20 cellular contexts compared by ENCODE assay signal in the genomic region with DNA sequence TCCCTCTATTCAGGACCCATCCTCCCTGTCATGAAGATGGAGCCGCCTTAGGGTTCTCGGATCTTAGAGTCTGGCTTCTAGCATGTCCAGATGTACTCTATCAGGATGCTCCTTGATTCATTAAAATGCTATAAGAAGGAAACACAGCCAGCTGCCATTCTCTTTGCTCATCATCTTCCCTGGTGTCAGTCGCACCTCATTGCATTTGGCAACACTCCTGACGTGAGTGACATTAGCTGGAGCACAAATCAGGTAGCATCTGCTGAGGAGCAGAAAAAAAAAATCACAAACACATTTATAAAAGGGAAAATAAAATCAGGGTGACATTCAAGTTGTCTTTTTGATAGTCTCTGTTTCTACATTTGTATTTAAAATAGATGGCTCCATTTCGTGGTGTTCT.
DNase-seq lines count a peak whose midpoint lies in the region; ATAC-seq and TF ChIP-seq lines count a peak whose summit lies in the region.
"Had no signal": no experiment of that assay in that cellular context is flagged by ENCODE, and none has a peak within 500 bp of the region (broad histone marks: within the 10 kb centered on the region; RNA-seq: fewer than 3 reads in every experiment).

No MANE protein-coding gene starts in this region.

- TF ChIP-seq CTCF in neural cell (IDR thresholded peaks at IDR 0.05; ENCODE audit: poor library complexity, severe bottlenecking) = no peak

- no peaks in the 10 kb centered on the region for H3K9me2 ChIP-seq in neural cell (ENCODE audit: insufficient read depth, low read length)

- H3K4me3 Mint-ChIP-seq in activated T-helper 1 cell treated with anti-CD3 and anti-CD28 coated beads, Interleukin-12 subunit alpha, Interleukin-12 subunit beta, Interleukin-2, Interleukin-4 antibody, amounts not matched to agents 30 ng/mL and 10 ng/mL and 1 ng/mL, durations not matched to agents 14 hours and 24 hours and 36 hours = no peak overlapping the region
- H3K4me3 Mint-ChIP-seq: CD8-positive, alpha-beta T cell; IgD-negative memory B cell had no signal

- H3F3A ChIP-seq in neural cell (ENCODE audit: insufficient read depth, low read length, poor library complexity, severe bottlenecking) = no peaks in the 10 kb centered on the region

- intact Hi-C loops in activated T-helper 1 cell treated with anti-CD3 and anti-CD28 coated beads, Interleukin-12 subunit alpha, Interleukin-12 subunit beta, Interleukin-2, Interleukin-4 antibody, amounts not matched to agents 30 ng/mL and 10 ng/mL and 1 ng/mL, durations not matched to agents 14 hours and 24 hours and 36 hours (cut with micrococcal nuclease) = no loop called here

- H3K9ac ChIP-seq in neural cell (ENCODE audit: low read length) = no peak overlapping the region

- peak overlapping the region; percentile 22 for H3K4me2 ChIP-seq in neural cell (ENCODE audit: low read length)

- H2AFZ ChIP-seq in neural cell (ENCODE audit: low read depth, low read length) = no peak overlapping the region

- no peak overlapping the region for H3K4me3 ChIP-seq in neural cell (ENCODE audit: low read length)
- H3K4me3 ChIP-seq: SJSA1 had no signal

- H3K4me1 Mint-ChIP-seq in activated T-helper 1 cell treated with anti-CD3 and anti-CD28 coated beads, Interleukin-12 subunit alpha, Interleukin-12 subunit beta, Interleukin-2, Interleukin-4 antibody, amounts not matched to agents 30 ng/mL and 10 ng/mL and 1 ng/mL, durations not matched to agents 14 hours and 24 hours and 36 hours (ENCODE audit: low read depth) = no peaks in the 10 kb centered on the region
- H3K4me1 Mint-ChIP-seq: IgD-negative memory B cell had no signal

- no peaks in the 10 kb centered on the region for H3K9me3 ChIP-seq in neural cell (ENCODE audit: low read length)

- no peaks in the 10 kb centered on the region for H4K20me1 ChIP-seq in neural cell (ENCODE audit: insufficient read depth)

- no peaks in the 10 kb centered on the region for H3K9me3 Mint-ChIP-seq in activated T-helper 1 cell treated with anti-CD3 and anti-CD28 coated beads, Interleukin-12 subunit alpha, Interleukin-12 subunit beta, Interleukin-2, Interleukin-4 antibody, amounts not matched to agents 30 ng/mL and 10 ng/mL and 1 ng/mL, durations not matched to agents 14 hours and 24 hours and 36 hours
- H3K9me3 Mint-ChIP-seq: CD8-positive, alpha-beta T cell; IgD-negative memory B cell had no signal

- no peak overlapping the region for H3K27ac Mint-ChIP-seq in activated T-helper 1 cell treated with anti-CD3 and anti-CD28 coated beads, Interleukin-12 subunit alpha, Interleukin-12 subunit beta, Interleukin-2, Interleukin-4 antibody, amounts not matched to agents 30 ng/mL and 10 ng/mL and 1 ng/mL, durations not matched to agents 14 hours and 24 hours and 36 hours
- H3K27ac Mint-ChIP-seq: CD8-positive, alpha-beta T cell; IgD-negative memory B cell had no signal

- peak overlapping the region; percentile 45 for H3K27ac ChIP-seq in neural cell (ENCODE audit: low read length)
- H3K27ac ChIP-seq: 22Rv1, SJSA1 had no signal

- peak; percentile 82 for TF ChIP-seq EP300 in neural cell (conservative IDR thresholded peaks at IDR 0.05; ENCODE audit: poor library complexity, severe bottlenecking)

- peak; percentile 20 for DNase-seq in DMS53 (lab: John Stamatoyannopoulos, UW)
- DNase-seq in DMS53 treated with DMSO at 0.1 percent for 48 hours (lab: John Stamatoyannopoulos, UW; ENCODE audit: unreplicated experiment) = no peak
- DNase-seq in NCI-H1694 treated with DMSO at 0.1 percent for 48 hours (lab: John Stamatoyannopoulos, UW) = peak; percentile 38
- DNase-seq in NCI-H69 (lab: John Stamatoyannopoulos, UW) = peak; percentile 61
- DNase-seq in activated T-helper 1 cell treated with anti-CD3 and anti-CD28 coated beads, Interleukin-12 subunit alpha, Interleukin-12 subunit beta, Interleukin-2, Interleukin-4 antibody, amounts not matched to agents 30 ng/mL and 10 ng/mL and 1 ng/mL, durations not matched to agents 14 hours and 24 hours and 36 hours (ENCODE audit: low spot score) = no peak
- DNase-seq: ACHN; C1 segment of cervical spinal cord; CD8-positive, alpha-beta T cell; MV-4-11; NCI-H1105 treated with DMSO at 0.1 percent for 48 hours; NCI-H2081 treated with DMSO at 0.1 percent for 48 hours; NCI-H226; NCI-H82; OCI-M1 had no signal

- no peak for TF ChIP-seq RAD21 in neural cell (conservative IDR thresholded peaks at IDR 0.05)

- no peaks in the 10 kb centered on the region for H3K36me3 Mint-ChIP-seq in activated T-helper 1 cell treated with anti-CD3 and anti-CD28 coated beads, Interleukin-12 subunit alpha, Interleukin-12 subunit beta, Interleukin-2, Interleukin-4 antibody, amounts not matched to agents 30 ng/mL and 10 ng/mL and 1 ng/mL, durations not matched to agents 14 hours and 24 hours and 36 hours (ENCODE audit: low read depth)
- H3K36me3 Mint-ChIP-seq: CD8-positive, alpha-beta T cell; IgD-negative memory B cell had no signal

- H3K36me3 ChIP-seq in neural cell (ENCODE audit: insufficient read depth, low read length) = no peaks in the 10 kb centered on the region
- H3K36me3 ChIP-seq: SJSA1 had no signal

- no peak for ATAC-seq in GM19328 (IDR thresholded peaks at IDR 0.05; ENCODE audit: unreplicated experiment)
- ATAC-seq in GM19395 (IDR thresholded peaks at IDR 0.05; ENCODE audit: unreplicated experiment) = no peak
- ATAC-seq: CD8-positive, alpha-beta T cell had no signal

- H3K27me3 Mint-ChIP-seq in activated T-helper 1 cell treated with anti-CD3 and anti-CD28 coated beads, Interleukin-12 subunit alpha, Interleukin-12 subunit beta, Interleukin-2, Interleukin-4 antibody, amounts not matched to agents 30 ng/mL and 10 ng/mL and 1 ng/mL, durations not matched to agents 14 hours and 24 hours and 36 hours (ENCODE audit: insufficient read depth) = no peaks in the 10 kb centered on the region
- H3K27me3 Mint-ChIP-seq: IgD-negative memory B cell had no signal

- no peaks in the 10 kb centered on the region for H3K79me2 ChIP-seq in neural cell (replicated peaks; ENCODE audit: insufficient read depth, low read length)

- no peaks in the 10 kb centered on the region for H3K27me3 ChIP-seq in neural cell (ENCODE audit: insufficient read depth, low read depth, low read length)
- H3K27me3 ChIP-seq: SJSA1 had no signal

TF ChIP-seq in neural cell, 6 proteins besides CTCF, POLR2A, EP300 and RAD21:
- peak; percentile 40 for TF ChIP-seq REST (IDR thresholded peaks at IDR 0.05; ENCODE audit: borderline replicate concordance)
- TF ChIP-seq SMC3 (conservative IDR thresholded peaks at IDR 0.05; ENCODE audit: poor library complexity) = no peak
- TF ChIP-seq EZH2 (IDR thresholded peaks at IDR 0.05; ENCODE audit: borderline replicate concordance, insufficient read depth, low read length, poor library complexity, severe bottlenecking) = no peak
- TF ChIP-seq MXI1 (conservative IDR thresholded peaks at IDR 0.05; ENCODE audit: poor library complexity, severe bottlenecking) = no peak
- TF ChIP-seq TAF1 (IDR thresholded peaks at IDR 0.05; ENCODE audit: low read depth) = no peak
- peak; percentile 64 for TF ChIP-seq POLR2AphosphoS5 (IDR thresholded peaks at IDR 0.05)

Comparison
In these comparisons a context has a peak if more than half of its experiments do, and no peak if none do; other contexts are left out.
1. DNase-seq: peak in DMS53 (single experiment), NCI-H1694 treated with DMSO at 0.1 percent for 48 hours (single experiment) and NCI-H69 (single experiment); none in DMS53 treated with DMSO at 0.1 percent for 48 hours (single experiment) and activated T-helper 1 cell treated with anti-CD3 and anti-CD28 coated beads, Interleukin-12 subunit alpha, Interleukin-12 subunit beta, Interleukin-2, Interleukin-4 antibody, amounts not matched to agents 30 ng/mL and 10 ng/mL and 1 ng/mL, durations not matched to agents 14 hours and 24 hours and 36 hours (single experiment).